19 cellular contexts compared by ENCODE assay signal in genomic region chr10:67664936-67665335, GRCh38. TPM values are rescaled to one million over a fixed set of nuclear protein-coding genes. Genes with fewer than 3 reads are reported as not detected.
DNase-seq lines count a peak whose midpoint lies in the region; ATAC-seq and TF ChIP-seq lines count a peak whose summit lies in the region.
"Had no signal": no experiment of that assay in that cellular context is flagged by ENCODE, and none has a peak within 500 bp of the region (broad histone marks: within the 10 kb centered on the region; RNA-seq: fewer than 3 reads in every experiment).

No MANE protein-coding gene starts in this region.

- no peak overlapping the region for H3K4ac ChIP-seq in neuronal stem cell (ENCODE audit: low read length)

- no peak overlapping the region for H3K18ac ChIP-seq in neuronal stem cell (ENCODE audit: low read length)

- H3K4me2 ChIP-seq in neuronal stem cell (ENCODE audit: insufficient read depth, low read length, poor library complexity, severe bottlenecking), result no peak overlapping the region
- H3K4me2 ChIP-seq: GM23338 had no signal

- TF ChIP-seq CTCF in AG09309 (IDR thresholded peaks at IDR 0.05; ENCODE audit: control insufficient read depth, insufficient read depth, low read depth, low read length, missing control alignments) (no peak), fibroblast of villous mesenchyme (IDR thresholded peaks at IDR 0.05; ENCODE audit: insufficient read depth, low read depth, low read length) (no peak), endothelial cell (IDR thresholded peaks at IDR 0.05; ENCODE audit: unreplicated experiment) (no peak), foreskin keratinocyte (conservative IDR thresholded peaks at IDR 0.05) (no peak)

- H3K4me1 ChIP-seq in neuronal stem cell (ENCODE audit: control insufficient read depth in 2 of 2, insufficient read depth in 1 of 2, low read depth in 1 of 2, low read length in 2 of 2) (peaks cover 0 to 8% of the 10 kb centered on the region in 2 donors), foreskin keratinocyte (no peaks in the 10 kb centered on the region)
- H3K4me1 ChIP-seq: pancreas, Peyer's patch had no signal

- H3K4me3 Mint-ChIP-seq in endothelial cell (ENCODE audit: unreplicated experiment), result no peak overlapping the region
- H3K4me3 Mint-ChIP-seq: activated CD4-positive, alpha-beta T cell treated with anti-CD3 and anti-CD28 coated beads, Interleukin-2, amount 10 ng/mL, durations not matched to agents 7 days and 5 days; GM23338 had no signal

- peaks cover 2% of the 10 kb centered on the region for H3K27me3 Mint-ChIP-seq in endothelial cell (ENCODE audit: unreplicated experiment)

- H3K9ac ChIP-seq in SK-N-MC (ENCODE audit: insufficient read length), result peak overlapping the region; percentile 66
- no peak overlapping the region for H3K9ac ChIP-seq in neuronal stem cell (ENCODE audit: low read depth, low read length, poor library complexity)

- no peak overlapping the region for H3K27ac Mint-ChIP-seq in endothelial cell (ENCODE audit: unreplicated experiment)
- H3K27ac Mint-ChIP-seq: activated CD4-positive, alpha-beta T cell treated with anti-CD3 and anti-CD28 coated beads, Interleukin-2, amount 10 ng/mL, durations not matched to agents 7 days and 5 days had no signal

- no peaks in the 10 kb centered on the region for H3K9me3 Mint-ChIP-seq in endothelial cell (ENCODE audit: unreplicated experiment)
- H3K9me3 Mint-ChIP-seq: activated CD4-positive, alpha-beta T cell treated with anti-CD3 and anti-CD28 coated beads, Interleukin-2, amount 10 ng/mL, durations not matched to agents 7 days and 5 days; GM23338 had no signal

- H3K79me1 ChIP-seq in neuronal stem cell (ENCODE audit: low read depth, low read length), result no peaks in the 10 kb centered on the region

- H3K23ac ChIP-seq in neuronal stem cell (ENCODE audit: low read depth, low read length, poor library complexity), result no peak overlapping the region

- no peaks in the 10 kb centered on the region for H3K36me3 Mint-ChIP-seq in endothelial cell (ENCODE audit: low read depth, unreplicated experiment)

- H3K9me3 ChIP-seq in SK-N-MC (ENCODE audit: low read depth, low read length), result no peaks in the 10 kb centered on the region
- no peaks in the 10 kb centered on the region for H3K9me3 ChIP-seq in neuronal stem cell (replicated peaks in 1 of 2; ENCODE audit: control insufficient read depth in 2 of 2, insufficient read depth in 1 of 2, low read depth in 1 of 2, low read length in 2 of 2)
- H3K9me3 ChIP-seq: pancreas, Peyer's patch had no signal

- H4K8ac ChIP-seq in neuronal stem cell (ENCODE audit: low read depth, low read length), result no peak overlapping the region

- peak overlapping the region; percentile 26 for H2AFZ ChIP-seq in neuronal stem cell (ENCODE audit: low read length)
- H2AFZ ChIP-seq: GM23338 had no signal

- H2BK15ac ChIP-seq in neuronal stem cell (ENCODE audit: low read length), result no peak overlapping the region

- H3K27ac ChIP-seq in SK-N-MC (peak overlapping the region; percentile 89), neuronal stem cell (replicated peaks; ENCODE audit: low read length) (no peak overlapping the region), foreskin keratinocyte (no peak overlapping the region)
- H3K27ac ChIP-seq: pancreas, Peyer's patch had no signal

- no peak overlapping the region for H2AK5ac ChIP-seq in neuronal stem cell (ENCODE audit: low read depth, low read length)

- H3K4me3 ChIP-seq in AG09309 (ENCODE audit: control insufficient read depth, low read depth, low read length), result no peak overlapping the region
- peak overlapping the region; percentile 66 for H3K4me3 ChIP-seq in SK-N-MC
- H3K4me3 ChIP-seq in fibroblast of villous mesenchyme (ENCODE audit: low read depth, low read length), result no peak overlapping the region
- no peak overlapping the region for H3K4me3 ChIP-seq in neuronal stem cell (ENCODE audit: low read length in 2 of 2)
- H3K4me3 ChIP-seq: GM23338, pancreas, Peyer's patch had no signal

- ATAC-seq in foreskin keratinocyte, result no peak
- ATAC-seq: GM23338, pancreas had no signal

- H4K91ac ChIP-seq in neuronal stem cell (ENCODE audit: low read depth, low read length, poor library complexity), result no peak overlapping the region

- no peak overlapping the region for H2BK12ac ChIP-seq in neuronal stem cell (ENCODE audit: low read length)

- H3K27me3 ChIP-seq in neuronal stem cell (ENCODE audit: control insufficient read depth in 3 of 3, insufficient read depth in 3 of 3, low read depth in 1 of 3, low read length in 3 of 3) (no peaks in the 10 kb centered on the region), foreskin keratinocyte (no peaks in the 10 kb centered on the region)
- H3K27me3 ChIP-seq: pancreas, Peyer's patch had no signal

- H2BK120ac ChIP-seq in neuronal stem cell (ENCODE audit: low read depth, low read length), result no peak overlapping the region

- H3K36me3 ChIP-seq in SK-N-MC (ENCODE audit: insufficient read depth, low read length) (no peaks in the 10 kb centered on the region), neuronal stem cell (replicated peaks in 1 of 2; ENCODE audit: control insufficient read depth in 2 of 2, insufficient read depth in 2 of 2, low read length in 2 of 2) (no peaks in the 10 kb centered on the region)
- H3K36me3 ChIP-seq: pancreas, Peyer's patch had no signal

- peak; percentile 5 for DNase-seq in AG09309 (ENCODE audit: low read depth)
- DNase-seq in SK-N-MC (ENCODE audit: low read depth, low spot score), result peak; percentile 34
- DNase-seq in fibroblast of villous mesenchyme (ENCODE audit: low read depth), result peak; percentile 29
- no peak for DNase-seq in neuronal stem cell (ENCODE audit: low spot score)
- no peak for DNase-seq in endothelial cell (ENCODE audit: low spot score)
- no peak for DNase-seq in GOT3 (lab: John Stamatoyannopoulos, UW)
- no peak for DNase-seq in NCI-H2196 (lab: John Stamatoyannopoulos, UW; ENCODE audit: unreplicated experiment)
- no peak for DNase-seq in foreskin keratinocyte
- DNase-seq: activated CD4-positive, alpha-beta T cell treated with anti-CD3 and anti-CD28 coated beads, Interleukin-2, amount 10 ng/mL, durations not matched to agents 7 days and 5 days; activated naive CD4-positive, alpha-beta T cell treated with Interleukin-2 at 50 U/mL for 16 hours; effector CD8-positive, alpha-beta T cell; KBM-7; NCI-H1092 treated with DMSO at 0.1 percent for 48 hours; pancreas; Peyer's patch; stimulated activated CD4-positive, alpha-beta T cell treated with anti-CD3 and anti-CD28 coated beads, Interleukin-12 subunit alpha, Interleukin-12 subunit beta, amount 100 ng/mL, for 4 hours; trophoblast cell had no signal

- peaks cover 18% of the 10 kb centered on the region for H3K4me1 Mint-ChIP-seq in endothelial cell (ENCODE audit: unreplicated experiment)
- H3K4me1 Mint-ChIP-seq: activated CD4-positive, alpha-beta T cell treated with anti-CD3 and anti-CD28 coated beads, Interleukin-2, amount 10 ng/mL, durations not matched to agents 7 days and 5 days had no signal

- H2BK5ac ChIP-seq in neuronal stem cell (ENCODE audit: low read length), result no peak overlapping the region

- H3K14ac ChIP-seq in neuronal stem cell (ENCODE audit: low read length), result no peak overlapping the region

- no CpG with 5 or more reads among the region's 3 CpGs for WGBS in neuronal stem cell (ENCODE audit: extremely low coverage in 2 of 2, insufficient read length in 2 of 2, insufficient replicate concordance in 1 of 2), 2 donors

RNA-seq across cellular contexts. Expression of gene CTNNA3, which starts 31.1 kb away (rescaled TPM):
- total RNA-seq in fibroblast of villous mesenchyme (under 0.01 TPM in 1 of 2 replicates, not detected in the other), endothelial cell (ENCODE audit: unreplicated experiment) (2.3 TPM), foreskin keratinocyte (0.07 TPM in 1 of 2 replicates, not detected in the other)
- 2.3 TPM for polyA plus RNA-seq in neuronal stem cell (2013, experiment 1 of 2)
- polyA plus RNA-seq in neuronal stem cell (2013, experiment 2 of 2), result 2.3 TPM
- not detected in 2 replicates for polyA plus RNA-seq in foreskin keratinocyte
- total RNA-seq: A673 had no signal

Comparison
In these comparisons a context has a peak if more than half of its experiments do, and no peak if none do; other contexts are left out.
1. DNase-seq: peak in AG09309 (single experiment), SK-N-MC (single experiment) and fibroblast of villous mesenchyme (single experiment); none in neuronal stem cell (single experiment), endothelial cell (single experiment), GOT3 (single experiment), NCI-H2196 (single experiment) and foreskin keratinocyte (0 of 2).